ENCODE assay signal across 8 cellular contexts in the genomic region with DNA sequence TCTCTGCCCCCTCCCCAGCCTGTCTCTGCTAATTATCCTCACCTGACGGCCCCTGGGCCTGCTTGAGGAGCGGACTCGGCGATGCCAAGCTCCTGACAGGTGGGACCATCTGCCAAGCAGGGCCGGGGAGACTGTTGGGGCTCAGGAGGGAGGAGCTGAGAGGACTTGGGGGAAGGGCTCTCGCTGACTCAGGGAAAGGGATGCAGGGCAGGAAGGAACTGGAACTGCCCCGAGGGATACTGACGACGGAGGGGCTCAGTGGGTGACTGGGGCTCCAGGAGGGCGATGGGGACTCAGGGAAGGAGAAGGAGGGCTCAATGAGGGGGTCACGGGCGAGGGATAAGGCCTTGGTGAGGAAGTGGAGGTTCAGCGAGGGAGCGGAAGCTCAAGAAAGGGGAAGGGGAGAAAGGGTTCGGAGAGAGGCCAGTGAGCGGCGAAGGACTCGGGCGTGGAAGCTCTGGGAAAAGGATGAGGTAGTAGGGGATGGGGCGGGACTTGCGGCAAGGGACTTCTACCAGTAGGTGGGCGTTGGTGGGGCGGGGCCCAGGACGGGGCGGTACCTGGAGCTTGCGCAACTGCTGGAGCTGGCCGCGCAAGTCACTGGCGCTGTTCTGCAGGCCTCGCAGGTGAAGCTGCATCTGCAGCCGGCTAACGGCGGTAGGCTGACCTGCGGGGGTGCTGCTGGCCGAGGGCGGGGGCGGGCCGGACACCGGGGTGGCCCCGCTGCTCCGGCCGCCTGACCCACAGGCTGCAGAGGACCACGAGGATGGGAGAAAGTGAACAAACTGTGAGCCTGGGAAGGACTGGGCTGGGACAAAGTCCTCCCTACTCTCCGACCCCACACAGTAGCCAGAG. TPM values are rescaled to one million over a fixed set of nuclear protein-coding genes. Genes with fewer than 3 reads are reported as not detected.
A peak's percentile ranks its signal among the peaks of the same experiment; 100 is the strongest.
DNase-seq lines count a peak whose midpoint lies in the region; ATAC-seq and TF ChIP-seq lines count a peak whose summit lies in the region.

No MANE protein-coding gene starts in this region.

- peak overlapping the region; percentile 83 for H3K27ac Mint-ChIP-seq in activated CD4-positive, alpha-beta T cell treated with anti-CD3 and anti-CD28 coated beads, Interleukin-2, amount 10 ng/mL, durations not matched to agents 24 days and 14 days

- H3K27me3 Mint-ChIP-seq in activated CD4-positive, alpha-beta T cell treated with anti-CD3 and anti-CD28 coated beads, Interleukin-2, amount 10 ng/mL, durations not matched to agents 24 days and 14 days: peaks cover 60% of the 10 kb centered on the region

- H3K36me3 Mint-ChIP-seq in activated CD4-positive, alpha-beta T cell treated with anti-CD3 and anti-CD28 coated beads, Interleukin-2, amount 10 ng/mL, durations not matched to agents 24 days and 14 days (ENCODE audit: low read depth): peaks cover under 1% of the 10 kb centered on the region

- intact Hi-C loops in activated CD4-positive, alpha-beta T cell treated with anti-CD3 and anti-CD28 coated beads, Interleukin-2, amount 10 ng/mL, durations not matched to agents 24 days and 14 days (cut with micrococcal nuclease): loop anchor here (2.0 to 10.0 kb wide), 3 partner anchors 48 to 176 kb away; a partner anchor contains a TSS
- intact Hi-C loops in lower lobe of right lung (cut with DNase I): no loop called here

- peaks cover 24% of the 10 kb centered on the region for H3K4me1 Mint-ChIP-seq in activated CD4-positive, alpha-beta T cell treated with anti-CD3 and anti-CD28 coated beads, Interleukin-2, amount 10 ng/mL, durations not matched to agents 24 days and 14 days

- DNase-seq in NCI-H446 treated with DMSO at 0.1 percent for 48 hours (lab: John Stamatoyannopoulos, UW) (peak; percentile 85), coronary artery (ENCODE audit: low spot score) (no peak), lower lobe of right lung (peak; percentile 95)
- peak; percentile 96 for DNase-seq in activated CD4-positive, alpha-beta T cell treated with anti-CD3 and anti-CD28 coated beads, Interleukin-2, amount 10 ng/mL, durations not matched to agents 24 days and 14 days
- DNase-seq in stimulated activated CD8-positive, alpha-beta memory T cell treated with anti-CD3 and anti-CD28 coated beads, Interleukin-12 subunit alpha, Interleukin-12 subunit beta, amount 100 ng/mL, for 4 hours (ENCODE audit: low read depth): peak; percentile 83

- peak overlapping the region; percentile 90 for H3K4me3 Mint-ChIP-seq in activated CD4-positive, alpha-beta T cell treated with anti-CD3 and anti-CD28 coated beads, Interleukin-2, amount 10 ng/mL, durations not matched to agents 24 days and 14 days

- H3K27me3 ChIP-seq in lower lobe of right lung (ENCODE audit: low read depth): peaks cover 50% of the 10 kb centered on the region

- no peak for TF ChIP-seq POLR2A in GM18505 (IDR thresholded peaks at IDR 0.05; ENCODE audit: borderline replicate concordance, extremely low read depth, insufficient read depth, insufficient read length)

- peak overlapping the region; percentile 73 for H3K4me3 ChIP-seq in coronary artery
- H3K4me3 ChIP-seq in lower lobe of right lung: peak overlapping the region; percentile 51

- no peak for TF ChIP-seq CTCF in coronary artery (IDR thresholded peaks at IDR 0.05)
- peak; percentile 19 for TF ChIP-seq CTCF in lower lobe of right lung (IDR thresholded peaks at IDR 0.05)

- H3K27ac ChIP-seq in coronary artery (peak overlapping the region in 1 of 2 donors; percentile 51), lower lobe of right lung (no peak overlapping the region)

- ATAC-seq in GM18505 (IDR thresholded peaks at IDR 0.05; ENCODE audit: unreplicated experiment) (peak; percentile 57), HG03280 (IDR thresholded peaks at IDR 0.05; ENCODE audit: unreplicated experiment) (peak; percentile 71), lower lobe of right lung (peak; percentile 87 to 88), HG02623 (IDR thresholded peaks at IDR 0.05; ENCODE audit: unreplicated experiment) (no peak)

- no peaks in the 10 kb centered on the region for H3K9me3 Mint-ChIP-seq in activated CD4-positive, alpha-beta T cell treated with anti-CD3 and anti-CD28 coated beads, Interleukin-2, amount 10 ng/mL, durations not matched to agents 24 days and 14 days

- no peaks in the 10 kb centered on the region for H3K36me3 ChIP-seq in lower lobe of right lung

- peaks cover 41% of the 10 kb centered on the region for H3K4me1 ChIP-seq in lower lobe of right lung

- no peaks in the 10 kb centered on the region for H3K9me3 ChIP-seq in lower lobe of right lung

RNA-seq across cellular contexts. Expression of a gene that starts 46.5 kb away (rescaled TPM):
- 0.21 and 0.26 TPM in 2 replicates for total RNA-seq in activated CD4-positive, alpha-beta T cell treated with anti-CD3 and anti-CD28 coated beads, Interleukin-2, amount 10 ng/mL, durations not matched to agents 24 days and 14 days
- 6.6 TPM for total RNA-seq in lower lobe of right lung
